ENCODE assay signal across 12 cellular contexts in genomic region chr10:124725171-124725631, GRCh38. TPM values are rescaled to one million over a fixed set of nuclear protein-coding genes. Genes with fewer than 3 reads are reported as not detected.
DNase-seq lines count a peak whose midpoint lies in the region; ATAC-seq and TF ChIP-seq lines count a peak whose summit lies in the region.
"Had no signal": no experiment of that assay in that cellular context is flagged by ENCODE, and none has a peak within 500 bp of the region (broad histone marks: within the 10 kb centered on the region; RNA-seq: fewer than 3 reads in every experiment).

No MANE protein-coding gene starts in this region.

- H3K36me3 ChIP-seq in MM.1S (replicated peaks; ENCODE audit: insufficient read depth, low read length) = no peaks in the 10 kb centered on the region
- H3K36me3 ChIP-seq in esophagus muscularis mucosa = no peaks in the 10 kb centered on the region
- H3K36me3 ChIP-seq in hepatocyte (replicated peaks; ENCODE audit: insufficient read depth, low read depth) = no peaks in the 10 kb centered on the region

- H3K36me3 Mint-ChIP-seq in CD4-positive, alpha-beta T cell (ENCODE audit: low read depth) = no peaks in the 10 kb centered on the region

- CTCF ChIA-PET in CD4-positive, alpha-beta T cell (lab: Charles Lee) = interaction anchor here (1.1 to 17.5 kb wide), 2 partner anchors 10 to 37 kb away, joined by 4 to 253 read pairs; no protein-coding TSS in a partner anchor

- H3K27ac Mint-ChIP-seq in CD4-positive, alpha-beta T cell = peak overlapping the region; percentile 86
- H3K27ac Mint-ChIP-seq: activated T-helper 2 cell treated with anti-CD3 and anti-CD28 coated beads, Interferon-gamma antibody, Interleukin-2, Interleukin-4, amounts not matched to agents 10 μg/mL and 5 μg/mL and 100 μg/mL, durations not matched to agents 14 hours and 24 hours and 36 hours had no signal

- TF ChIP-seq POLR2A in esophagus muscularis mucosa (IDR thresholded peaks at IDR 0.05; ENCODE audit: low read depth) = no peak

- H4K20me1 ChIP-seq in MM.1S (ENCODE audit: insufficient read depth, low read length) (no peaks in the 10 kb centered on the region), hepatocyte (ENCODE audit: insufficient read depth, poor library complexity, severe bottlenecking) (peaks cover 4% of the 10 kb centered on the region)

- H3K4me3 Mint-ChIP-seq in CD4-positive, alpha-beta T cell = peak overlapping the region; percentile 21

- intact Hi-C loops in CD4-positive, alpha-beta T cell (cut with DNase I, micrococcal nuclease) = no loop called here
- intact Hi-C loops in esophagus muscularis mucosa (cut with DNase I) (loop anchor here (5.0 kb wide), 1 partner anchor 78 kb away; no protein-coding TSS in a partner anchor), sciatic nerve (cut with DNase I) (no loop called here)

- peaks cover 94% of the 10 kb centered on the region for H3K4me1 Mint-ChIP-seq in CD4-positive, alpha-beta T cell (ENCODE audit: low read depth)

- no peak for TF ChIP-seq CTCF in CD4-positive, alpha-beta T cell (IDR thresholded peaks at IDR 0.05)
- TF ChIP-seq CTCF in MM.1S (IDR thresholded peaks at IDR 0.05; ENCODE audit: low read length) (no peak), esophagus muscularis mucosa (IDR thresholded peaks at IDR 0.05) (no peak), hepatocyte (IDR thresholded peaks at IDR 0.05; ENCODE audit: poor library complexity) (no peak)

- no peak for TF ChIP-seq EP300 in esophagus muscularis mucosa (IDR thresholded peaks at IDR 0.05)

- H3K4me3 ChIP-seq in MM.1S (ENCODE audit: low read length) (no peak overlapping the region), esophagus muscularis mucosa (no peak overlapping the region), hepatocyte (no peak overlapping the region)

- no peak overlapping the region for H3K27ac ChIP-seq in CD4-positive, alpha-beta T cell (ENCODE audit: low read depth, low read length)
- H3K27ac ChIP-seq in MM.1S (ENCODE audit: low read length) (peak overlapping the region; percentile 89; the same call in 1 of the 2 replicates), esophagus muscularis mucosa (replicated peaks in 1 of 4) (peak overlapping the region in 3 of 4 donors; percentile 79 to 82 (median 82)), hepatocyte (no peak overlapping the region)
- H3K27ac ChIP-seq: foreskin keratinocyte had no signal

- WGBS in esophagus muscularis mucosa = 94% methylated on average over 9 of the region's 9 CpGs
- WGBS in hepatocyte (ENCODE audit: low lambda C conversion rate, missing lambda C conversion rate) = 93% methylated on average over 9 of the region's 9 CpGs

- H3K9me2 ChIP-seq in MM.1S (replicated peaks; ENCODE audit: insufficient read depth, low read length) (no peaks in the 10 kb centered on the region), hepatocyte (replicated peaks; ENCODE audit: insufficient read depth) (no peaks in the 10 kb centered on the region)

- ATAC-seq in CD4-positive, alpha-beta T cell (ENCODE audit: poor library complexity) = no peak
- ATAC-seq in sciatic nerve = no peak
- ATAC-seq in GM19395 (IDR thresholded peaks at IDR 0.05; ENCODE audit: unreplicated experiment) = no peak
- ATAC-seq: foreskin keratinocyte had no signal

- H3K4me1 ChIP-seq in MM.1S (ENCODE audit: low read length) (peaks cover 63% of the 10 kb centered on the region), esophagus muscularis mucosa (peaks cover 92 to 99% (median 98%) of the 10 kb centered on the region in 4 donors), hepatocyte (ENCODE audit: insufficient read depth) (peaks cover 37% of the 10 kb centered on the region)

- peak in 1 of 10 experiments; percentile 27 for DNase-seq in CD4-positive, alpha-beta T cell
- DNase-seq in MM.1S (peak; percentile 38), esophagus muscularis mucosa (ENCODE audit: extremely low spot score) (no peak), sciatic nerve (ENCODE audit: low spot score) (peak; percentile 51), COR-L47 (lab: John Stamatoyannopoulos, UW) (no peak), NCI-H146 (lab: John Stamatoyannopoulos, UW) (no peak), hepatocyte (ENCODE audit: low spot score) (no peak)
- DNase-seq: foreskin keratinocyte, NCI-H2171 treated with DMSO at 0.1 percent for 48 hours, RPMI8226 had no signal

- POLR2A ChIA-PET in CD4-positive, alpha-beta T cell (lab: Charles Lee) = interaction anchor here (0.7 to 6.5 kb wide), 3 partner anchors 8 to 45 kb away, joined by 3 to 55 read pairs (median 3); no protein-coding TSS in a partner anchor

- H2AFZ ChIP-seq in MM.1S (ENCODE audit: low read length) (no peak overlapping the region), hepatocyte (no peak overlapping the region)

- no peaks in the 10 kb centered on the region for H3K9me3 Mint-ChIP-seq in CD4-positive, alpha-beta T cell
- H3K9me3 Mint-ChIP-seq: activated T-helper 2 cell treated with anti-CD3 and anti-CD28 coated beads, Interferon-gamma antibody, Interleukin-2, Interleukin-4, amounts not matched to agents 10 μg/mL and 5 μg/mL and 100 μg/mL, durations not matched to agents 14 hours and 24 hours and 36 hours had no signal

- no peak overlapping the region for H3K9ac ChIP-seq in MM.1S (ENCODE audit: low read length)

- H3F3A ChIP-seq in MM.1S (ENCODE audit: insufficient read depth, low read length) = peaks cover 28% of the 10 kb centered on the region

- peak overlapping the region; percentile 71; the same call in 1 of the 2 replicates for H3K4me2 ChIP-seq in MM.1S (ENCODE audit: low read depth, low read length)
- no peak overlapping the region for H3K4me2 ChIP-seq in hepatocyte

- H3K27me3 Mint-ChIP-seq in CD4-positive, alpha-beta T cell = no peaks in the 10 kb centered on the region

- H3K27me3 ChIP-seq in CD4-positive, alpha-beta T cell (ENCODE audit: control insufficient read depth, insufficient read depth, low read length) = no peaks in the 10 kb centered on the region
- H3K27me3 ChIP-seq in MM.1S (replicated peaks; ENCODE audit: insufficient read depth, low read length) (no peaks in the 10 kb centered on the region), esophagus muscularis mucosa (no peaks in the 10 kb centered on the region), hepatocyte (no peaks in the 10 kb centered on the region)
- H3K27me3 ChIP-seq: foreskin keratinocyte had no signal

- H3K79me2 ChIP-seq in MM.1S (ENCODE audit: low read length) = peaks cover 72% of the 10 kb centered on the region
- peaks cover 86% of the 10 kb centered on the region for H3K79me2 ChIP-seq in hepatocyte

- H3K9me3 ChIP-seq in CD4-positive, alpha-beta T cell (ENCODE audit: control insufficient read depth, low read length) = no peaks in the 10 kb centered on the region
- H3K9me3 ChIP-seq in MM.1S (replicated peaks; ENCODE audit: insufficient read depth, low read length) (no peaks in the 10 kb centered on the region), esophagus muscularis mucosa (no peaks in the 10 kb centered on the region), hepatocyte (ENCODE audit: low read depth) (no peaks in the 10 kb centered on the region)

RNA-seq across cellular contexts. Expression of gene FAM53B, which starts 19.0 kb away (rescaled TPM):
- total RNA-seq in CD4-positive, alpha-beta T cell = 10 to 100 TPM; 32.9 to 33.6 TPM
- total RNA-seq in esophagus muscularis mucosa (10 to 100 TPM; 25.2 to 43.3 (median 34.7) TPM), sciatic nerve (48.0 TPM), hepatocyte (20.6 and 23.6 TPM in 2 replicates)
- 9.1 and 10.3 TPM in 2 replicates for polyA plus RNA-seq in hepatocyte

Comparison
In these comparisons a context has a peak if more than half of its experiments do, and no peak if none do; other contexts are left out.
1. DNase-seq: peak in MM.1S (single experiment) and sciatic nerve (single experiment); none in esophagus muscularis mucosa (single experiment), COR-L47 (single experiment), NCI-H146 (single experiment) and hepatocyte (single experiment).
2. H3K27ac ChIP-seq: peak in MM.1S (single experiment) and esophagus muscularis mucosa (3 of 4); none in CD4-positive, alpha-beta T cell (single experiment) and hepatocyte (single experiment).